In the genomic region with DNA sequence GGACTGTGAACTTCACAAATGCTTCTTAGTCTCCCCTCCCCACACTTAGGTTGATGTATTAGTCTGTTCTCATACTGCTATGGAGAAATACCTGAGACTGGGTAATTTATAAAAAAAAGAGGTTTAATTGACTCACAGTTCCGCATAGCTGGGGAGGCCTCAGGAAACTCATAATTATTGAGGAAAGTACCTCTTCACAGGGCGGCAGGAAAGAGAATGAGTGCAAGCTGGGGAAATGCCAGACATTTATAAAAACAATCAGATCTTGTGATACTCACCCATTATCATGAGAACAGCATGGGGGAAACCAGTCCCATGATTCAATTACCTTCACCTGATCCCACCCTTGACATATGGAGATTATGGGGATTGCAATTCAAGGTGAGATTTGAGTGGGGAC, we compare ENCODE assay signal across 2 cellular contexts.
TF ChIP-seq lines count a peak whose summit lies in the region.

No MANE protein-coding gene starts in this region.

TF ChIP-seq in HepG2, 621 proteins besides CTCF, POLR2A, EP300 and RAD21:
- TF ChIP-seq, protein P1, sequence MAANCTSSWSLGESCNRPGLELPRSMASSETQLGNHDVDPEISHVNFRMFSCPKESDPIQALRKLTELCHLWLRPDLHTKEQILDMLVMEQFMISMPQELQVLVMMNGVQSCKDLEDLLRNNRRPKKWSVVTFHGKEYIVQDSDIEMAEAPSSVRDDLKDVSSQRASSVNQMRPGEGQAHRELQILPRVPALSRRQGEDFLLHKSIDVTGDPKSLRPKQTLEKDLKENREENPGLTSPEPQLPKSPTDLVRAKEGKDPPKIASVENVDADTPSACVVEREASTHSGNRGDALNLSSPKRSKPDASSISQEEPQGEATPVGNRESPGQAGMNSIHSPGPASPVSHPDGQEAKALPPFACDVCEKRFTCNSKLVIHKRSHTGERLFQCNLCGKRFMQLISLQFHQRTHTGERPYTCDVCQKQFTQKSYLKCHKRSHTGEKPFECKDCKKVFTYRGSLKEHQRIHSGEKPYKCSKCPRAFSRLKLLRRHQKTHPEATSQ (CRISPR knock-in tag; IDR thresholded peaks at IDR 0.05; ENCODE audit: borderline replicate concordance), result peak; percentile 20; the same call in 1 of the 2 replicates
- TF ChIP-seq STAG1 (CRISPR knock-in tag; IDR thresholded peaks at IDR 0.05), result no peak
TF ChIP-seq in HepG2: peak in this region for 1.

TF ChIP-seq in endothelial cell of umbilical vein, 7 proteins besides CTCF, POLR2A, EP300 and RAD21:
- peak; percentile 24 for TF ChIP-seq FOS (IDR thresholded peaks at IDR 0.05; ENCODE audit: borderline replicate concordance, insufficient read depth, low read length)
- no peak for TF ChIP-seq EZH2 (IDR thresholded peaks at IDR 0.05; ENCODE audit: borderline replicate concordance, low read depth, low read length, severe bottlenecking)
- peak; percentile 22 for TF ChIP-seq POLR2AphosphoS5 (IDR thresholded peaks at IDR 0.05; ENCODE audit: insufficient read depth, low read depth, low read length)
- peak; percentile 28 for TF ChIP-seq GATA2 (IDR thresholded peaks at IDR 0.05; ENCODE audit: insufficient read depth, insufficient read length, low read depth, low read length)
